In genomic region chr14:21384494-21384851, GRCh38 we compare ENCODE assay signal across 1 cellular context.
A peak's percentile ranks its signal among the peaks of the same experiment; 100 is the strongest.
TF ChIP-seq lines count a peak whose summit lies in the region.

No MANE protein-coding gene starts in this region.

TF ChIP-seq in GM12878, 131 proteins besides CTCF, POLR2A, EP300 and RAD21 (continued from another document):
- no peak for TF ChIP-seq SMAD5 (IDR thresholded peaks at IDR 0.05; ENCODE audit: low read depth)
- TF ChIP-seq TBL1XR1 (IDR thresholded peaks at IDR 0.05; ENCODE audit: low read depth, low read length): no peak
- peak; percentile 37; the same call in 1 of the 2 replicates for TF ChIP-seq EED (IDR thresholded peaks at IDR 0.05; ENCODE audit: low read depth)
- peak; percentile 65 for TF ChIP-seq BCL3 (IDR thresholded peaks at IDR 0.05; ENCODE audit: borderline replicate concordance, insufficient read depth, low read depth, low read length, poor library complexity, severe bottlenecking)
- TF ChIP-seq RELB (IDR thresholded peaks at IDR 0.05; ENCODE audit: low read depth): no peak
